Comparison of ENCODE assay signal across 1 cellular context in the genomic region with DNA sequence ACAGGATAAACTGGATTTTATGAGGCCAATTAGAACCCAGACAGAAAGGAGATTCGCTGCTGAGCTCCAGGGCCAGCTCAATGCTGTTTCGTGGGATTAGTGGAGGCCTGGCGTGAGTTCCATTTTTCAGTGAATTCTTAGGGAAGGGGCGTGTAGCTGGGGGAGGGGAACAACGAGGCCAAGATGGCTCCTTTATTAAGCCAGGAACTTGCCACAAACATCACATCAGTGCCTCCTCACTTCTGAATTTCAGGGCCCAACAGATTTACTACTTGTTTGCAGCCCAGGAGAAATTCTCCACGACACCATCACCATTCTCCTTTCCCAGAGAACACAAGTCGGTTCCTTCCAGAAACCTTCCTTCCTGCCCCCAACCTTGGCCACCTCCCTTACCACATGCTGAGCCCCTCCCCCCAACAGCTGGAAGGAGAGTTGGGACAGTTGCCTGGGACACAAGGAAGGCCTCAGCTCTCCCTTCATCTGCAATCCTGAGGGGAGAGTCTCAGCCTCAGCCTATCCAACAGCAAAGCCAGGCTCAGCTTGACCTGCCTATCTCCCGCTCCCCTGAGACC.
TF ChIP-seq lines count a peak whose summit lies in the region.

No MANE protein-coding gene starts in this region.

TF ChIP-seq in IMR-90, 13 proteins besides CTCF, POLR2A, EP300 and RAD21:
- TF ChIP-seq, protein P1, sequence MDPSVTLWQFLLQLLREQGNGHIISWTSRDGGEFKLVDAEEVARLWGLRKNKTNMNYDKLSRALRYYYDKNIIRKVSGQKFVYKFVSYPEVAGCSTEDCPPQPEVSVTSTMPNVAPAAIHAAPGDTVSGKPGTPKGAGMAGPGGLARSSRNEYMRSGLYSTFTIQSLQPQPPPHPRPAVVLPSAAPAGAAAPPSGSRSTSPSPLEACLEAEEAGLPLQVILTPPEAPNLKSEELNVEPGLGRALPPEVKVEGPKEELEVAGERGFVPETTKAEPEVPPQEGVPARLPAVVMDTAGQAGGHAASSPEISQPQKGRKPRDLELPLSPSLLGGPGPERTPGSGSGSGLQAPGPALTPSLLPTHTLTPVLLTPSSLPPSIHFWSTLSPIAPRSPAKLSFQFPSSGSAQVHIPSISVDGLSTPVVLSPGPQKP (IDR thresholded peaks at IDR 0.05; ENCODE audit: borderline replicate concordance, low read depth, low read length): no peak
- TF ChIP-seq BHLHE40 (IDR thresholded peaks at IDR 0.05; ENCODE audit: low read depth, low read length) (no peak), MAFK (IDR thresholded peaks at IDR 0.05; ENCODE audit: low read depth, low read length) (no peak), CHD1 (IDR thresholded peaks at IDR 0.05; ENCODE audit: low read depth, low read length) (no peak)
